ENCODE assay signal across 1 cellular context in genomic region chr22:20205964-20206708, GRCh38.
TF ChIP-seq lines count a peak whose summit lies in the region.

No MANE protein-coding gene starts in this region.

TF ChIP-seq in K562, 482 proteins besides CTCF, POLR2A, EP300 and RAD21 (continued from another document and continues in another):
- TF ChIP-seq RREB1 (CRISPR knock-in tag; IDR thresholded peaks at IDR 0.05) (peak; percentile 94), KLF6 (CRISPR knock-in tag; IDR thresholded peaks at IDR 0.05; ENCODE audit: borderline replicate concordance) (no peak), HSF4 (CRISPR knock-in tag; IDR thresholded peaks at IDR 0.05; ENCODE audit: borderline replicate concordance) (no peak), NCOA4 (IDR thresholded peaks at IDR 0.05; ENCODE audit: partially characterized antibody) (no peak), ZNF79 (CRISPR knock-in tag; IDR thresholded peaks at IDR 0.05; ENCODE audit: low read depth) (peak; percentile 36; the same call in 1 of the 2 replicates), ZNF655 (CRISPR knock-in tag; IDR thresholded peaks at IDR 0.05) (no peak), DACH1 (IDR thresholded peaks at IDR 0.05; ENCODE audit: partially characterized antibody) (no peak), MIER1 (IDR thresholded peaks at IDR 0.05; ENCODE audit: low read depth) (no peak), GMEB1 (CRISPR knock-in tag; IDR thresholded peaks at IDR 0.05) (peak; percentile 45; the same call in 1 of the 2 replicates), ILF3 (IDR thresholded peaks at IDR 0.05; ENCODE audit: borderline replicate concordance) (no peak), HINFP (tag; conservative IDR thresholded peaks at IDR 0.05; ENCODE audit: low read depth) (peak; percentile 100), MAX (CRISPR knock-in tag; IDR thresholded peaks at IDR 0.05) (no peak), LARP7 (IDR thresholded peaks at IDR 0.05) (no peak; the same call in 1 of the 2 replicates), PHF8 (IDR thresholded peaks at IDR 0.05; ENCODE audit: borderline replicate concordance, low read length) (peak; percentile 92), RBM14 (IDR thresholded peaks at IDR 0.05; ENCODE audit: borderline replicate concordance, insufficient read depth, low read depth, low read length) (no peak), HLTF (IDR thresholded peaks at IDR 0.05) (no peak), ZBTB26 (CRISPR knock-in tag; IDR thresholded peaks at IDR 0.05) (0 out of 2 replicates have a peak, but pooled peaks have one; percentile 51), MEIS2 (IDR thresholded peaks at IDR 0.05; ENCODE audit: partially characterized antibody) (peak; percentile 91), JUN (IDR thresholded peaks at IDR 0.05; ENCODE audit: borderline replicate concordance, low read depth, low read length) (no peak), JUN (CRISPR knock-in tag; IDR thresholded peaks at IDR 0.05; ENCODE audit: borderline replicate concordance) (no peak), SETDB1 (IDR thresholded peaks at IDR 0.05; ENCODE audit: low read length) (peak; percentile 39), HES1 (IDR thresholded peaks at IDR 0.05; ENCODE audit: low read depth) (no peak), POU5F1 (IDR thresholded peaks at IDR 0.05; ENCODE audit: borderline replicate concordance, low read depth, low read length, partially characterized antibody) (peak; percentile 66), ZNF696 (CRISPR knock-in tag; conservative IDR thresholded peaks at IDR 0.05) (no peak), BMI1 (IDR thresholded peaks at IDR 0.05; ENCODE audit: low read length) (no peak), ZNF282 (CRISPR knock-in tag; IDR thresholded peaks at IDR 0.05) (no peak), PRPF4 (IDR thresholded peaks at IDR 0.05; ENCODE audit: insufficient read depth, low read depth, low read length, poor library complexity, severe bottlenecking) (no peak), PREB (CRISPR knock-in tag; IDR thresholded peaks at IDR 0.05) (no peak), SAFB (IDR thresholded peaks at IDR 0.05; ENCODE audit: borderline replicate concordance, low read depth, low read length) (no peak), FOXA1 (IDR thresholded peaks at IDR 0.05; ENCODE audit: borderline replicate concordance) (no peak), FOXP1 (CRISPR knock-in tag; IDR thresholded peaks at IDR 0.05) (no peak), ZNF589 (CRISPR knock-in tag; IDR thresholded peaks at IDR 0.05; ENCODE audit: low read depth) (no peak), ESRRA (IDR thresholded peaks at IDR 0.05; ENCODE audit: borderline replicate concordance, low read depth) (peak; percentile 54; the same call in 1 of the 2 replicates), GTF2A2 (tag; IDR thresholded peaks at IDR 0.05) (no peak), ATF7 (IDR thresholded peaks at IDR 0.05) (peak; percentile 83), ZNF583 (CRISPR knock-in tag; IDR thresholded peaks at IDR 0.05) (0 out of 2 replicates have a peak, but pooled peaks have one; percentile 37), ZNF436 (CRISPR knock-in tag; IDR thresholded peaks at IDR 0.05) (peak; percentile 37; the same call in 1 of the 2 replicates), ZNF3 (CRISPR knock-in tag; IDR thresholded peaks at IDR 0.05) (no peak), PTTG1 (tag; IDR thresholded peaks at IDR 0.05; ENCODE audit: low read depth) (no peak), THRB (CRISPR knock-in tag; conservative IDR thresholded peaks at IDR 0.05) (peak; percentile 87), ZBTB7A (IDR thresholded peaks at IDR 0.05; ENCODE audit: borderline replicate concordance, control insufficient read depth, low read depth, low read length) (peak; percentile 34), ZBTB49 (CRISPR knock-in tag; IDR thresholded peaks at IDR 0.05; ENCODE audit: borderline replicate concordance) (no peak), U2AF1 (optimal IDR thresholded peaks at IDR 0.05; ENCODE audit: low read depth, low read length) (no peak), MAFF (IDR thresholded peaks at IDR 0.05; ENCODE audit: low read length) (peak; percentile 52), ZNF217 (CRISPR knock-in tag; IDR thresholded peaks at IDR 0.05) (no peak), ZNF280A (IDR thresholded peaks at IDR 0.05; ENCODE audit: low read depth, partially characterized antibody) (no peak)
